In the genomic region with DNA sequence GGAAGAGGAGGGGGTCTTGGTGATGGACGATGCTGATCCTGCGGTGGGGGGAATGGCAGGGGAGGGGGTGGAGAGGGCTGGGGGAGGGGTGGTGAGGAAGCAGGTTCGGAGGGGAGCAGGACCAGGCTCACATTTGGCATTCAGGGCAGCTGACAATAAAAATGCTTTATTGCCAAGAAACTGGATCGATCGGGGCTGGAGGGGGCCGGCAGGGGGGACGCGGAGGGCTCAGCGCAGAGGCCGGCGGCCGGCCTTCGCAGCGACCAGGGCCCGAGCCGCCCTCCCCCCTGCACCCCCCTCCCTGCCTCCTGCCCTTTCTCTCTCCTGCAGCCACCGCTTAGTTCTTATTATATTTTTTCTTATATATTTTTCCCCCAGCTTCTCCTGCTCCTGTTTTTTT, we compare ENCODE assay signal across 3 cellular contexts.
TF ChIP-seq lines count a peak whose summit lies in the region.

No MANE protein-coding gene starts in this region.

TF ChIP-seq in SK-N-SH, 30 proteins besides CTCF, POLR2A, EP300 and RAD21:
- no peak for TF ChIP-seq YY1 (IDR thresholded peaks at IDR 0.05; ENCODE audit: low read depth)
- TF ChIP-seq, protein P1, sequence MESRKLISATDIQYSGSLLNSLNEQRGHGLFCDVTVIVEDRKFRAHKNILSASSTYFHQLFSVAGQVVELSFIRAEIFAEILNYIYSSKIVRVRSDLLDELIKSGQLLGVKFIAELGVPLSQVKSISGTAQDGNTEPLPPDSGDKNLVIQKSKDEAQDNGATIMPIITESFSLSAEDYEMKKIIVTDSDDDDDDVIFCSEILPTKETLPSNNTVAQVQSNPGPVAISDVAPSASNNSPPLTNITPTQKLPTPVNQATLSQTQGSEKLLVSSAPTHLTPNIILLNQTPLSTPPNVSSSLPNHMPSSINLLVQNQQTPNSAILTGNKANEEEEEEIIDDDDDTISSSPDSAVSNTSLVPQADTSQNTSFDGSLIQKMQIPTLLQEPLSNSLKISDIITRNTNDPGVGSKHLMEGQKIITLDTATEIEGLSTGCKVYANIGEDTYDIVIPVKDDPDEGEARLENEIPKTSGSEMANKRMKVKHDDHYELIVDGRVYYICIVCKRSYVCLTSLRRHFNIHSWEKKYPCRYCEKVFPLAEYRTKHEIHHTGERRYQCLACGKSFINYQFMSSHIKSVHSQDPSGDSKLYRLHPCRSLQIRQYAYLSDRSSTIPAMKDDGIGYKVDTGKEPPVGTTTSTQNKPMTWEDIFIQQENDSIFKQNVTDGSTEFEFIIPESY (IDR thresholded peaks at IDR 0.05; ENCODE audit: borderline replicate concordance, low read depth), result no peak
- no peak for TF ChIP-seq NFIC (IDR thresholded peaks at IDR 0.05; ENCODE audit: borderline replicate concordance)
- TF ChIP-seq USF2 (IDR thresholded peaks at IDR 0.05; ENCODE audit: borderline replicate concordance, low read depth, low read length), result no peak
- no peak for TF ChIP-seq MEF2A (IDR thresholded peaks at IDR 0.05; ENCODE audit: borderline replicate concordance, low read depth)
- TF ChIP-seq TEAD4 (IDR thresholded peaks at IDR 0.05; ENCODE audit: borderline replicate concordance, insufficient read depth), result no peak
- TF ChIP-seq FOSL2 (IDR thresholded peaks at IDR 0.05; ENCODE audit: borderline replicate concordance, low read depth), result no peak
- no peak for TF ChIP-seq ELF1 (IDR thresholded peaks at IDR 0.05)
- no peak for TF ChIP-seq GATA2 (CRISPR knock-in tag; IDR thresholded peaks at IDR 0.05)

TF ChIP-seq in SK-N-SH treated with all-trans-retinoic acid at 6 μM for 48 hours, 23 proteins besides CTCF, POLR2A, EP300 and RAD21:
- TF ChIP-seq, protein P2, sequence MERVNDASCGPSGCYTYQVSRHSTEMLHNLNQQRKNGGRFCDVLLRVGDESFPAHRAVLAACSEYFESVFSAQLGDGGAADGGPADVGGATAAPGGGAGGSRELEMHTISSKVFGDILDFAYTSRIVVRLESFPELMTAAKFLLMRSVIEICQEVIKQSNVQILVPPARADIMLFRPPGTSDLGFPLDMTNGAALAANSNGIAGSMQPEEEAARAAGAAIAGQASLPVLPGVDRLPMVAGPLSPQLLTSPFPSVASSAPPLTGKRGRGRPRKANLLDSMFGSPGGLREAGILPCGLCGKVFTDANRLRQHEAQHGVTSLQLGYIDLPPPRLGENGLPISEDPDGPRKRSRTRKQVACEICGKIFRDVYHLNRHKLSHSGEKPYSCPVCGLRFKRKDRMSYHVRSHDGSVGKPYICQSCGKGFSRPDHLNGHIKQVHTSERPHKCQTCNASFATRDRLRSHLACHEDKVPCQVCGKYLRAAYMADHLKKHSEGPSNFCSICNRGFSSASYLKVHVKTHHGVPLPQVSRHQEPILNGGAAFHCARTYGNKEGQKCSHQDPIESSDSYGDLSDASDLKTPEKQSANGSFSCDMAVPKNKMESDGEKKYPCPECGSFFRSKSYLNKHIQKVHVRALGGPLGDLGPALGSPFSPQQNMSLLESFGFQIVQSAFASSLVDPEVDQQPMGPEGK (CRISPR knock-in tag; IDR thresholded peaks at IDR 0.05; ENCODE audit: borderline replicate concordance), result no peak
- TF ChIP-seq GLIS3 (CRISPR knock-in tag; IDR thresholded peaks at IDR 0.05) (no peak), CSRNP3 (CRISPR knock-in tag; IDR thresholded peaks at IDR 0.05) (no peak), BACH2 (CRISPR knock-in tag; IDR thresholded peaks at IDR 0.05; ENCODE audit: borderline replicate concordance) (no peak)

TF ChIP-seq in H1, 55 proteins besides CTCF, POLR2A, EP300 and RAD21:
- TF ChIP-seq NRF1 (IDR thresholded peaks at IDR 0.05; ENCODE audit: low read depth, low read length), result no peak
- TF ChIP-seq, protein P3, sequence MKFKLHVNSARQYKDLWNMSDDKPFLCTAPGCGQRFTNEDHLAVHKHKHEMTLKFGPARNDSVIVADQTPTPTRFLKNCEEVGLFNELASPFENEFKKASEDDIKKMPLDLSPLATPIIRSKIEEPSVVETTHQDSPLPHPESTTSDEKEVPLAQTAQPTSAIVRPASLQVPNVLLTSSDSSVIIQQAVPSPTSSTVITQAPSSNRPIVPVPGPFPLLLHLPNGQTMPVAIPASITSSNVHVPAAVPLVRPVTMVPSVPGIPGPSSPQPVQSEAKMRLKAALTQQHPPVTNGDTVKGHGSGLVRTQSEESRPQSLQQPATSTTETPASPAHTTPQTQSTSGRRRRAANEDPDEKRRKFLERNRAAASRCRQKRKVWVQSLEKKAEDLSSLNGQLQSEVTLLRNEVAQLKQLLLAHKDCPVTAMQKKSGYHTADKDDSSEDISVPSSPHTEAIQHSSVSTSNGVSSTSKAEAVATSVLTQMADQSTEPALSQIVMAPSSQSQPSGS (IDR thresholded peaks at IDR 0.05; ENCODE audit: low read length), result no peak
- TF ChIP-seq EGR1 (IDR thresholded peaks at IDR 0.05; ENCODE audit: borderline replicate concordance, low read depth, low read length), result no peak
- TF ChIP-seq CBX8 (IDR thresholded peaks at IDR 0.05; ENCODE audit: borderline replicate concordance, low read depth, low read length), result no peak
- TF ChIP-seq TAF1 (IDR thresholded peaks at IDR 0.05; ENCODE audit: low read depth, low read length), result no peak
- no peak for TF ChIP-seq KDM5A (IDR thresholded peaks at IDR 0.05; ENCODE audit: low read length)
- TF ChIP-seq CHD2 (IDR thresholded peaks at IDR 0.05; ENCODE audit: low read length), result no peak
- no peak for TF ChIP-seq SUZ12 (IDR thresholded peaks at IDR 0.05; ENCODE audit: low read length)
- TF ChIP-seq BRCA1 (IDR thresholded peaks at IDR 0.05; ENCODE audit: low read depth, low read length), result no peak
- TF ChIP-seq MAX (IDR thresholded peaks at IDR 0.05), result no peak
- TF ChIP-seq SAP30 (IDR thresholded peaks at IDR 0.05; ENCODE audit: insufficient read depth, insufficient replicate concordance, low read length), result no peak
- TF ChIP-seq RNF2 (IDR thresholded peaks at IDR 0.05; ENCODE audit: borderline replicate concordance, low read depth, low read length, missing control alignments, poor library complexity, severe bottlenecking), result no peak
- no peak for TF ChIP-seq SIRT6 (IDR thresholded peaks at IDR 0.05; ENCODE audit: low read length)
- TF ChIP-seq RFX5 (IDR thresholded peaks at IDR 0.05; ENCODE audit: borderline replicate concordance, low read depth, low read length), result no peak
- TF ChIP-seq ZNF274 (IDR thresholded peaks at IDR 0.05; ENCODE audit: borderline replicate concordance, extremely low read depth, low read length), result no peak
- no peak for TF ChIP-seq FOSL1 (IDR thresholded peaks at IDR 0.05; ENCODE audit: insufficient read depth, low read depth, low read length)
